Comparison of ENCODE assay signal across 12 cellular contexts in genomic region chr21:34797202-34797527, GRCh38.
DNase-seq lines count a peak whose midpoint lies in the region; ATAC-seq and TF ChIP-seq lines count a peak whose summit lies in the region.
"Had no signal": no experiment of that assay in that cellular context is flagged by ENCODE, and none has a peak within 500 bp of the region (broad histone marks: within the 10 kb centered on the region; RNA-seq: fewer than 3 reads in every experiment).

No MANE protein-coding gene starts in this region.

- peaks cover 17% of the 10 kb centered on the region for H3F3A ChIP-seq in PC-3 (ENCODE audit: low read length, unreplicated experiment)

- no peaks in the 10 kb centered on the region for H4K20me1 ChIP-seq in PC-3 (ENCODE audit: low read length)
- H4K20me1 ChIP-seq in hepatocyte (ENCODE audit: insufficient read depth, poor library complexity, severe bottlenecking), result no peaks in the 10 kb centered on the region

- H3K27me3 ChIP-seq in CD4-positive, alpha-beta T cell (ENCODE audit: control insufficient read depth, insufficient read depth, low read length), result no peaks in the 10 kb centered on the region
- no peaks in the 10 kb centered on the region for H3K27me3 ChIP-seq in PC-3 (ENCODE audit: low read length)
- no peaks in the 10 kb centered on the region for H3K27me3 ChIP-seq in hepatocyte
- H3K27me3 ChIP-seq in sigmoid colon, result no peaks in the 10 kb centered on the region

- no peaks in the 10 kb centered on the region for H3K9me3 ChIP-seq in CD4-positive, alpha-beta T cell (ENCODE audit: control insufficient read depth, low read length)
- H3K9me3 ChIP-seq in PC-3 (ENCODE audit: low read length) (no peaks in the 10 kb centered on the region), hepatocyte (ENCODE audit: low read depth) (no peaks in the 10 kb centered on the region), sigmoid colon (no peaks in the 10 kb centered on the region)

- H3K27me3 Mint-ChIP-seq in CD4-positive, alpha-beta T cell, result no peaks in the 10 kb centered on the region

- no peak for TF ChIP-seq CTCF in CD4-positive, alpha-beta T cell (IDR thresholded peaks at IDR 0.05)
- TF ChIP-seq CTCF in PC-3 (conservative IDR thresholded peaks at IDR 0.05; ENCODE audit: low read depth, low read length) (no peak), hepatocyte (IDR thresholded peaks at IDR 0.05; ENCODE audit: poor library complexity) (no peak), sigmoid colon (IDR thresholded peaks at IDR 0.05) (no peak)

- peaks cover 40% of the 10 kb centered on the region for H3K4me1 ChIP-seq in PC-3 (ENCODE audit: insufficient read depth, low read length)
- H3K4me1 ChIP-seq in hepatocyte (ENCODE audit: insufficient read depth), result peaks cover 68% of the 10 kb centered on the region
- peaks cover 0 to 36% (median 32%) of the 10 kb centered on the region in 4 donors for H3K4me1 ChIP-seq in sigmoid colon

- peaks cover 60% of the 10 kb centered on the region for H3K36me3 ChIP-seq in PC-3 (ENCODE audit: low read depth, low read length)
- H3K36me3 ChIP-seq in hepatocyte (replicated peaks; ENCODE audit: insufficient read depth, low read depth), result no peaks in the 10 kb centered on the region
- peaks cover 0 to 2% (median 0%) of the 10 kb centered on the region in 4 donors for H3K36me3 ChIP-seq in sigmoid colon

- no peaks in the 10 kb centered on the region for H3K9me2 ChIP-seq in PC-3 (replicated peaks; ENCODE audit: low read length)
- no peaks in the 10 kb centered on the region for H3K9me2 ChIP-seq in hepatocyte (replicated peaks; ENCODE audit: insufficient read depth)

- H3K4me3 Mint-ChIP-seq in CD4-positive, alpha-beta T cell, result no peak overlapping the region

- POLR2A ChIA-PET in CD4-positive, alpha-beta T cell (lab: Charles Lee), result no interaction called here
- POLR2A ChIA-PET in PC-3 (lab: Charles Lee; ENCODE audit: unreplicated experiment), result interaction anchor here (0.6 kb wide), 1 partner anchor 90 kb away, joined by 3 read pairs; no protein-coding TSS in a partner anchor

- DNase-seq in CD4-positive, alpha-beta T cell, result no peak
- DNase-seq in PC-3 (no peak), hepatocyte (ENCODE audit: low spot score) (no peak), sigmoid colon (no peak), nucleus accumbens (lab: John Stamatoyannopoulos, UW) (no peak), NCI-H82 (lab: John Stamatoyannopoulos, UW) (no peak)
- DNase-seq: activated naive CD4-positive, alpha-beta T cell treated with anti-CD3 and anti-CD28 coated beads, Interleukin-2, amount 50 U/mL, for 16 hours; NCI-H1930; NCI-H524 treated with DMSO at 0.1 percent for 48 hours had no signal

- H3K27ac Mint-ChIP-seq in CD4-positive, alpha-beta T cell, result peak overlapping the region; percentile 53

- no peak for TF ChIP-seq EP300 in sigmoid colon (IDR thresholded peaks at IDR 0.05)

- H3K27ac ChIP-seq in CD4-positive, alpha-beta T cell (ENCODE audit: low read depth, low read length), result no peak overlapping the region
- H3K27ac ChIP-seq in PC-3 (ENCODE audit: low read length) (peak overlapping the region; percentile 89), hepatocyte (peak overlapping the region; percentile 90), sigmoid colon (peak overlapping the region in 3 of 4 donors; percentile 38 to 71 (median 59))
- H3K27ac ChIP-seq: VCaP had no signal

- H3K4me1 Mint-ChIP-seq in CD4-positive, alpha-beta T cell (ENCODE audit: low read depth), result no peaks in the 10 kb centered on the region

- no peaks in the 10 kb centered on the region for H3K9me3 Mint-ChIP-seq in CD4-positive, alpha-beta T cell

- H3K4me3 ChIP-seq in PC-3 (ENCODE audit: low read length) (no peak overlapping the region), hepatocyte (no peak overlapping the region), sigmoid colon (no peak overlapping the region)

- no TSS peak for BruUV-seq in PC-3 (replicated peaks; lab: Mats Ljungman, UMichigan)

- no peak for ATAC-seq in CD4-positive, alpha-beta T cell (ENCODE audit: poor library complexity)
- ATAC-seq in PC-3, result no peak
- no peak for ATAC-seq in HG02970 (IDR thresholded peaks at IDR 0.05; ENCODE audit: low FRiP score, unreplicated experiment)
- no peak for ATAC-seq in GM18520 (IDR thresholded peaks at IDR 0.05; ENCODE audit: unreplicated experiment)

- H2AFZ ChIP-seq in PC-3 (ENCODE audit: low read length) (no peak overlapping the region), hepatocyte (no peak overlapping the region)

- TF ChIP-seq POLR2A in sigmoid colon (IDR thresholded peaks at IDR 0.05), result no peak

- 0 out of 2 replicates have a peak overlapping the region, but pooled peaks have one; percentile 56 for H3K4me2 ChIP-seq in PC-3 (ENCODE audit: low read length)
- H3K4me2 ChIP-seq in hepatocyte, result peak overlapping the region; percentile 48

- H3K79me2 ChIP-seq in PC-3 (ENCODE audit: low read length) (peaks cover 30% of the 10 kb centered on the region), hepatocyte (no peaks in the 10 kb centered on the region)

- intact Hi-C loops in CD4-positive, alpha-beta T cell (cut with DNase I, micrococcal nuclease), result no loop called here
- intact Hi-C loops in PC-3 (cut with micrococcal nuclease) (loop anchor here (5.0 kb wide), 1 partner anchor 250 kb away; the partner anchor contains the start of gene RUNX1), sigmoid colon (cut with DNase I) (loop anchor here (5.0 kb wide), 1 partner anchor 90 kb away; no protein-coding TSS in a partner anchor)

- H3K9ac ChIP-seq in PC-3 (ENCODE audit: low read length), result no peak overlapping the region

- peaks cover 95% of the 10 kb centered on the region for H3K36me3 Mint-ChIP-seq in CD4-positive, alpha-beta T cell (ENCODE audit: low read depth)

- CTCF ChIA-PET in CD4-positive, alpha-beta T cell (lab: Charles Lee), result no interaction called here
- CTCF ChIA-PET in PC-3 (lab: Charles Lee), result interaction anchor here (2.6 kb wide), 1 partner anchor 52 kb away, joined by 23 read pairs; no protein-coding TSS in a partner anchor

Comparison
In these comparisons a context has a peak if more than half of its experiments do, and no peak if none do; other contexts are left out.
1. intact Hi-C loops: an anchor here in PC-3 (5.0 kb wide) and sigmoid colon (5.0 kb wide); none called in CD4-positive, alpha-beta T cell.